Comparison of ENCODE assay signal across 8 cellular contexts in genomic region chr13:27424246-27425150, GRCh38. TPM values are rescaled to one million over a fixed set of nuclear protein-coding genes. Genes with fewer than 3 reads are reported as not detected.
DNase-seq lines count a peak whose midpoint lies in the region; ATAC-seq and TF ChIP-seq lines count a peak whose summit lies in the region.

Gene GTF3A (plus strand): TSS chr13:27424619.

- in situ Hi-C loops in astrocyte of the cerebellum (cut with HindIII; ENCODE audit: low sequenced_read_pairs) = no loop called here

- H3K36me3 ChIP-seq in aorta (ENCODE audit: control insufficient read depth in 1 of 2, insufficient read depth in 2 of 2, low read length in 1 of 2) = peaks cover 0 to 2% of the 10 kb centered on the region in 2 donors

- peak within 1 kb of the TSS; percentile 71 for H3K4me3 ChIP-seq in astrocyte of the cerebellum (ENCODE audit: low read depth, low read length)
- H3K4me3 ChIP-seq in aorta (ENCODE audit: low read length in 2 of 2) = peak within 1 kb of the TSS; percentile 71 to 87

- intact Hi-C loops in aorta (cut with DNase I) = loop anchor here (2.0 to 10.0 kb wide), 2 partner anchors 26 to 150 kb away; partner anchors contain the start of genes MTIF3 (in 1 of the 2) and RASL11A (in 1 of the 2)

- peaks cover 2 to 3% of the 10 kb centered on the region in 2 donors for H3K4me1 ChIP-seq in aorta (ENCODE audit: control insufficient read depth in 1 of 2, insufficient read depth in 2 of 2, low read length in 2 of 2)

- H3K9me3 ChIP-seq in aorta (ENCODE audit: control insufficient read depth, low read length) = no peaks in the 10 kb centered on the region

- WGBS in aorta, 2 donors = 0 to 1% methylated on average over 69 to 85 of the region's 85 CpGs

- DNase-seq in NCI-H2029 (lab: John Stamatoyannopoulos, UW) (peak; percentile 55), T-helper 9 cell (peak; percentile 82), astrocyte of the cerebellum (ENCODE audit: low read depth) (peak; percentile 57), hepatic stellate cell (ENCODE audit: low spot score) (peak; percentile 93), renal cortical epithelial cell (ENCODE audit: low read depth) (peak; percentile 69), aorta (peak; percentile 87 to 93)

- no peak for TF ChIP-seq CTCF in astrocyte of the cerebellum (IDR thresholded peaks at IDR 0.05; ENCODE audit: low read depth, low read length, missing control alignments)

- H3K27ac ChIP-seq in aorta (ENCODE audit: low read depth in 1 of 2, low read length in 2 of 2) = peak within 1 kb of the TSS in 1 of 2 donors; percentile 55

- ATAC-seq in GM18498 (IDR thresholded peaks at IDR 0.05; ENCODE audit: unreplicated experiment) (peak; percentile 77), HG02884 (IDR thresholded peaks at IDR 0.05; ENCODE audit: unreplicated experiment) (peak; percentile 57), aorta (ENCODE audit: low FRiP score) (peak; percentile 97)

- H3K27me3 ChIP-seq in aorta (ENCODE audit: control insufficient read depth in 1 of 2, insufficient read depth in 2 of 2, low read length in 1 of 2) = no peaks in the 10 kb centered on the region

RNA-seq across cellular contexts. Expression of gene GTF3A, which starts in this region (rescaled TPM):
- 88.7 and 123 TPM in 2 replicates for total RNA-seq in renal cortical epithelial cell
- total RNA-seq in aorta = 10 to 100 TPM; 62.1 to 68.5 TPM
- polyA plus RNA-seq in aorta = 100 to 1,000 TPM in 1 of 2 donors, 10 to 100 TPM in 1; 75.4 to 191 TPM
